In the genomic region with DNA sequence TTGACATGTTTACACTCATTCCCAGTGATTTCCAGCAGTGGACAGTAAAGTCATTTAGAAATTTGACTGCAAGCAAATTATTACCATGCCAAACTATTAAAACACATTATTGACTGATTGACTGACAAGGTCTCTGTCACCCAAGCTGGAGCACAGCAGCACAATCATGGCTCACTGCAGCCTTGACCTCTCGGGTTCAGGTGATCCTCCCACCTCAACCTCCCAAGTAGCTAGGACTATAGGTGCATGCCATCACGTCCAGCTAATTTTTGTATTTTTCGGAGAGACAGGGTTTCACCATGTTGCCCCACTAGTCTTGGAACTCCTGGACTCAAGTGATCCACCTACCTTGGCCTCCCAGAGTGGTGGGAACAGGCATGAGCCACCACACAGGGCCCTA, we compare ENCODE assay signal across 20 cellular contexts. TPM values are rescaled to one million over a fixed set of nuclear protein-coding genes. Genes with fewer than 3 reads are reported as not detected.
A peak's percentile ranks its signal among the peaks of the same experiment; 100 is the strongest.
DNase-seq lines count a peak whose midpoint lies in the region; ATAC-seq and TF ChIP-seq lines count a peak whose summit lies in the region.
"Had no signal": no experiment of that assay in that cellular context is flagged by ENCODE, and none has a peak within 500 bp of the region (broad histone marks: within the 10 kb centered on the region; RNA-seq: fewer than 3 reads in every experiment).

No MANE protein-coding gene starts in this region.

- no peaks in the 10 kb centered on the region for H3K9me3 ChIP-seq in BE2C
- H3K9me3 ChIP-seq: prostate gland had no signal

- H3K9me3 Mint-ChIP-seq in activated naive CD8-positive, alpha-beta T cell (ENCODE audit: low read depth) = no peaks in the 10 kb centered on the region
- no peaks in the 10 kb centered on the region for H3K9me3 Mint-ChIP-seq in activated naive CD8-positive, alpha-beta T cell treated with anti-CD3 and anti-CD28 coated beads for 36 hours
- H3K9me3 Mint-ChIP-seq in T-cell = no peaks in the 10 kb centered on the region
- peaks cover 4% of the 10 kb centered on the region for H3K9me3 Mint-ChIP-seq in chondrocyte (ENCODE audit: low read depth)
- H3K9me3 Mint-ChIP-seq: GM23338, neural crest cell had no signal

- POLR2A ChIA-PET in T-cell (lab: Charles Lee) = no interaction called here

- H3K4me1 Mint-ChIP-seq in activated naive CD8-positive, alpha-beta T cell (ENCODE audit: low read depth) = peaks cover 66% of the 10 kb centered on the region
- H3K4me1 Mint-ChIP-seq in activated naive CD8-positive, alpha-beta T cell treated with anti-CD3 and anti-CD28 coated beads for 36 hours = peaks cover 53% of the 10 kb centered on the region
- H3K4me1 Mint-ChIP-seq in T-cell = peaks cover 68 to 75% (median 68%) of the 10 kb centered on the region in 3 donors
- peaks cover 10% of the 10 kb centered on the region for H3K4me1 Mint-ChIP-seq in chondrocyte (ENCODE audit: low read depth)
- H3K4me1 Mint-ChIP-seq: GM23338, neural crest cell had no signal

- peak overlapping the region; percentile 78 for H3K27ac Mint-ChIP-seq in activated naive CD8-positive, alpha-beta T cell
- no peak overlapping the region for H3K27ac Mint-ChIP-seq in activated naive CD8-positive, alpha-beta T cell treated with anti-CD3 and anti-CD28 coated beads for 36 hours
- peak overlapping the region; percentile 66 to 83 for H3K27ac Mint-ChIP-seq in T-cell
- H3K27ac Mint-ChIP-seq in chondrocyte (ENCODE audit: unreplicated experiment) = peak overlapping the region; percentile 7
- H3K27ac Mint-ChIP-seq: GM23338 had no signal

- no peaks in the 10 kb centered on the region for H3K27me3 ChIP-seq in BE2C

- no peak for TF ChIP-seq CTCF in chondrocyte (IDR thresholded peaks at IDR 0.05)
- no peak for TF ChIP-seq CTCF in BE2C (IDR thresholded peaks at IDR 0.05; ENCODE audit: low read depth, low read length)

- no peaks in the 10 kb centered on the region for H3K4me1 ChIP-seq in BE2C
- H3K4me1 ChIP-seq: prostate gland had no signal

- CTCF ChIA-PET in T-cell (lab: Charles Lee) = interaction anchor here in 1 of 2 donors (0.7 to 3.5 kb wide), 5 partner anchors 24 to 259 kb away, joined by 3 to 20 read pairs (median 8); a partner anchor contains a TSS

- DNase-seq in activated naive CD8-positive, alpha-beta T cell treated with anti-CD3 and anti-CD28 coated beads for 36 hours = no peak
- DNase-seq in T-cell (no peak), chondrocyte (ENCODE audit: low spot score) (no peak), BE2C (no peak), KG1 (lab: John Stamatoyannopoulos, UW) (no peak), NCI-H2196 (lab: John Stamatoyannopoulos, UW; ENCODE audit: unreplicated experiment) (no peak)
- no peak for DNase-seq in stimulated activated CD4-positive, alpha-beta T cell treated with anti-CD3 and anti-CD28 coated beads, Interleukin-4, amount 100 ng/mL, for 4 hours
- DNase-seq: activated CD4-positive, alpha-beta T cell treated with anti-CD3 and anti-CD28 coated beads, Interleukin-2, amount 50 U/mL, for 48 hours; effector memory CD4-positive, alpha-beta T cell; left cardiac atrium; NCI-H1092 treated with DMSO at 0.1 percent for 48 hours; NCI-H2081 treated with DMSO at 0.1 percent for 48 hours; NCI-H510A treated with DMSO at 0.1 percent for 48 hours; SW 1271 had no signal

- H3K4me3 Mint-ChIP-seq in activated naive CD8-positive, alpha-beta T cell = no peak overlapping the region
- no peak overlapping the region for H3K4me3 Mint-ChIP-seq in activated naive CD8-positive, alpha-beta T cell treated with anti-CD3 and anti-CD28 coated beads for 36 hours
- H3K4me3 Mint-ChIP-seq in T-cell (no peak overlapping the region), chondrocyte (ENCODE audit: unreplicated experiment) (no peak overlapping the region)
- H3K4me3 Mint-ChIP-seq: GM23338, neural crest cell had no signal

- no peak overlapping the region for H3K4me3 ChIP-seq in BE2C (ENCODE audit: low read depth, low read length)
- H3K4me3 ChIP-seq: GM23338, prostate gland, skin epidermis had no signal

- H3K36me3 Mint-ChIP-seq in activated naive CD8-positive, alpha-beta T cell = peaks cover 16% of the 10 kb centered on the region
- peaks cover 61% of the 10 kb centered on the region for H3K36me3 Mint-ChIP-seq in activated naive CD8-positive, alpha-beta T cell treated with anti-CD3 and anti-CD28 coated beads for 36 hours
- H3K36me3 Mint-ChIP-seq in T-cell (peaks cover 55% of the 10 kb centered on the region), chondrocyte (ENCODE audit: low read depth) (peaks cover 23% of the 10 kb centered on the region)

- ATAC-seq in T-cell (replicated peaks in 1 of 4) = no peak
- ATAC-seq: GM23338, left cardiac atrium, Right ventricle myocardium inferior had no signal

- peaks cover 18% of the 10 kb centered on the region for H3K36me3 ChIP-seq in BE2C
- H3K36me3 ChIP-seq: prostate gland had no signal

- no peaks in the 10 kb centered on the region for H3K27me3 Mint-ChIP-seq in activated naive CD8-positive, alpha-beta T cell
- H3K27me3 Mint-ChIP-seq in activated naive CD8-positive, alpha-beta T cell treated with anti-CD3 and anti-CD28 coated beads for 36 hours = no peaks in the 10 kb centered on the region
- H3K27me3 Mint-ChIP-seq in T-cell (no peaks in the 10 kb centered on the region), chondrocyte (ENCODE audit: low read depth) (no peaks in the 10 kb centered on the region)

RNA-seq across cellular contexts. Expression of a gene that starts 24.2 kb away (rescaled TPM):
- total RNA-seq in activated naive CD8-positive, alpha-beta T cell treated with anti-CD3 and anti-CD28 coated beads for 36 hours = 100 to 1,000 TPM; 342 to 357 TPM
- total RNA-seq in T-cell (100 to 1,000 TPM; 187 to 341 (median 224) TPM), chondrocyte (155 to 204 TPM (median 197 TPM) in 3 replicates)
- polyA plus RNA-seq in BE2C (2012; ENCODE audit: insufficient read depth, insufficient read length, low read depth) = 41.8 TPM
